ENCODE assay signal across 8 cellular contexts in the genomic region with DNA sequence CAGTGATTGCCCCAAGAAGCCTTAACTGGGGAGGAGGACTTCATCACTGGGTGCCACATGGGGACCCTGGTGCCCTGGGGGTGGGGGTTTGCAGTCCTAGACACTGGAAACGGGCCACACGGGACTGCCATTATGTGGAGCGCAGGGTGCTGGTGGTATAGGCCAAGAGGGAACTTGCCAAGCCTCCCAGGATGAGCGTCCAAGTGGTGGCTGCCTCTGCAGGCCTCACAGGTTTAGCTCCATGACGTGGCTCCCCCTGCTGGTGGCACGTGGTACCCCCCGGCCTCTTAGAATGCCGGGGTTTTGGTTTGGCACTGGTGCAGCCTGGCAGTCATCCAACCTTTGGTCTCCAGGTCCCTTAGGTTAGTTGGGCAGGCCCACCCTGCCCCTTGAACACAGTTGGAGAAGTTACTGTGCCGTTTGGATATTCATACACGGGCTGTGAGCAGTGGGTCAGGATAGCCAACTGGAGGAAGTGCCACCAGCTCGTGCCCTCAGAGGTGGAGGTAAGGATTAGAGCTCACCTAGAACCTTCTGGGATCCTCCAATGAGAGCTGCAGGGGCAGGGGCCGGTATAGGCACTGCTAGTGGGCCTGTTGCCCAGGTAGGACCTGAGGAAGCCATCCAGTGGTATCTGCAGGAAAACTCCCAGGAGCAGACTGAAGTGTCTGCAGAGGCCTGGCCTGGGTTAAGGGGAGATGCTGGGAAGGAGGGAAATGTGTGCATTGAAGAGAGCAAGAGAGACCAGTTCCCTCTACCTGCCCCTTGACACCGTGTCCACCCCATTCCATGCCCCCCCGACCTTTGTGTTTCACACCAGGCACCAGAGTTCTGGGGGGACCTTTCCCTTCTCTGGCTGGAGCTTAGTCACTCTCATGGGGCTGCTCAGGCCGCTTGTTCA. TPM values are rescaled to one million over a fixed set of nuclear protein-coding genes. Genes with fewer than 3 reads are reported as not detected.
A peak's percentile ranks its signal among the peaks of the same experiment; 100 is the strongest.
DNase-seq lines count a peak whose midpoint lies in the region; ATAC-seq and TF ChIP-seq lines count a peak whose summit lies in the region.

No MANE protein-coding gene starts in this region.

- DNase-seq in MV-4-11 (lab: John Stamatoyannopoulos, UW) = peak; percentile 89
- peak; percentile 58 for DNase-seq in SK-N-MC (ENCODE audit: low read depth, low spot score)
- DNase-seq in glomerular visceral epithelial cell (ENCODE audit: extremely low spot score) = peak; percentile 94
- peak; percentile 80 to 92 (median 88) for DNase-seq in ovary

- H3K4me1 Mint-ChIP-seq in activated naive CD4-positive, alpha-beta T cell treated with anti-CD3 and anti-CD28 coated beads, Interleukin-2, amount 50 U/mL, for 24 hours = peaks cover 38% of the 10 kb centered on the region

- H3K9me3 Mint-ChIP-seq in activated naive CD4-positive, alpha-beta T cell treated with anti-CD3 and anti-CD28 coated beads, Interleukin-2, amount 50 U/mL, for 24 hours = no peaks in the 10 kb centered on the region

- no peaks in the 10 kb centered on the region for H3K27me3 Mint-ChIP-seq in activated naive CD4-positive, alpha-beta T cell treated with anti-CD3 and anti-CD28 coated beads, Interleukin-2, amount 50 U/mL, for 24 hours

- H3K9me3 ChIP-seq in SK-N-MC (ENCODE audit: low read depth, low read length) = no peaks in the 10 kb centered on the region
- H3K9me3 ChIP-seq in ovary = no peaks in the 10 kb centered on the region
- H3K9me3 ChIP-seq in thymus (ENCODE audit: control insufficient read depth) = no peaks in the 10 kb centered on the region

- H3K27ac ChIP-seq in ACC112 (ENCODE audit: low read depth, low read length) = peak overlapping the region; percentile 52; the same call in 1 of the 2 replicates
- H3K27ac ChIP-seq in SK-N-MC = peak overlapping the region; percentile 89
- no peak overlapping the region for H3K27ac ChIP-seq in ovary
- H3K27ac ChIP-seq in thymus (ENCODE audit: low read depth) = peak overlapping the region; percentile 74

- H3K36me3 Mint-ChIP-seq in activated naive CD4-positive, alpha-beta T cell treated with anti-CD3 and anti-CD28 coated beads, Interleukin-2, amount 50 U/mL, for 24 hours = peaks cover 21% of the 10 kb centered on the region

- peaks cover 36% of the 10 kb centered on the region for H3K79me2 ChIP-seq in ACC112 (ENCODE audit: control insufficient read depth, insufficient read depth, low read length, unreplicated experiment)

- peak; percentile 30 for ATAC-seq in GM18909 (IDR thresholded peaks at IDR 0.05; ENCODE audit: poor library complexity, unreplicated experiment)

- H3K4me3 ChIP-seq in ACC112 (ENCODE audit: low read depth, low read length) (no peak overlapping the region), SK-N-MC (no peak overlapping the region), ovary (no peak overlapping the region), thymus (ENCODE audit: low read length) (no peak overlapping the region)

- H3K4me1 ChIP-seq in ACC112 (ENCODE audit: control insufficient read depth, insufficient read depth, low read length, unreplicated experiment) (peaks cover 56% of the 10 kb centered on the region), ovary (ENCODE audit: insufficient read depth) (peaks cover 18% of the 10 kb centered on the region), thymus (ENCODE audit: control insufficient read depth, insufficient read depth, low read length) (peaks cover 16% of the 10 kb centered on the region)

- intact Hi-C loops in ovary (cut with DNase I) = loop anchor here in 3 of 4 donors (1.0 to 10.0 kb wide), 4 partner anchors 35 to 189 kb away; no protein-coding TSS in a partner anchor

- TF ChIP-seq CTCF in ovary (IDR thresholded peaks at IDR 0.05) = peak; percentile 84 to 91 (median 90)

- peak overlapping the region; percentile 96 for H3K27ac Mint-ChIP-seq in activated naive CD4-positive, alpha-beta T cell treated with anti-CD3 and anti-CD28 coated beads, Interleukin-2, amount 50 U/mL, for 24 hours

- H3K27me3 ChIP-seq in ACC112 (ENCODE audit: insufficient read depth, low read length) (no peaks in the 10 kb centered on the region), ovary (no peaks in the 10 kb centered on the region), thymus (ENCODE audit: control insufficient read depth, insufficient read depth) (no peaks in the 10 kb centered on the region)

- 19 to 26% (median 22%) methylated on average over 15 of the region's 15 CpGs for WGBS in ovary, 3 donors
- 35% methylated on average over 15 of the region's 15 CpGs for WGBS in thymus

- no peak overlapping the region for H2AFZ ChIP-seq in ACC112 (ENCODE audit: low read length, unreplicated experiment)

- TF ChIP-seq POLR2A in ovary (IDR thresholded peaks at IDR 0.05) = no peak

- H3K36me3 ChIP-seq in ACC112 (ENCODE audit: insufficient read depth, low read length) = 0 out of 2 replicates have a peak, but pooled peaks cover 8% of the 10 kb centered on the region
- H3K36me3 ChIP-seq in SK-N-MC (ENCODE audit: insufficient read depth, low read length) = peaks cover 45% of the 10 kb centered on the region
- no peaks in the 10 kb centered on the region for H3K36me3 ChIP-seq in ovary
- peaks cover 33% of the 10 kb centered on the region for H3K36me3 ChIP-seq in thymus (ENCODE audit: control insufficient read depth, insufficient read depth)

- no peak for TF ChIP-seq EP300 in ovary (IDR thresholded peaks at IDR 0.05)

- H3K4me3 Mint-ChIP-seq in activated naive CD4-positive, alpha-beta T cell treated with anti-CD3 and anti-CD28 coated beads, Interleukin-2, amount 50 U/mL, for 24 hours = peak overlapping the region; percentile 80

- H3K9ac ChIP-seq in SK-N-MC (ENCODE audit: insufficient read length) = no peak overlapping the region

RNA-seq across cellular contexts. Expression of gene PTMA, which starts 5.7 kb away (rescaled TPM):
- total RNA-seq in ovary = 1,000 to 10,000 TPM in 2 of 7 donors, 100 to 1,000 TPM in 5; 755 to 1,301 (median 902) TPM
- polyA plus RNA-seq in ovary (1,000 to 10,000 TPM; 1,827 to 1,991 TPM), thymus (2,183 TPM)

Comparison
In these comparisons a context has a peak if more than half of its experiments do, and no peak if none do; other contexts are left out.
1. H3K27ac ChIP-seq: peak in ACC112 (single experiment), SK-N-MC (single experiment) and thymus (single experiment); none in ovary (0 of 2).
2. Peak in every context shown above with its lines, with median percentiles within 50 percentile points of each other: DNase-seq.